14 cellular contexts compared by ENCODE assay signal in the genomic region with DNA sequence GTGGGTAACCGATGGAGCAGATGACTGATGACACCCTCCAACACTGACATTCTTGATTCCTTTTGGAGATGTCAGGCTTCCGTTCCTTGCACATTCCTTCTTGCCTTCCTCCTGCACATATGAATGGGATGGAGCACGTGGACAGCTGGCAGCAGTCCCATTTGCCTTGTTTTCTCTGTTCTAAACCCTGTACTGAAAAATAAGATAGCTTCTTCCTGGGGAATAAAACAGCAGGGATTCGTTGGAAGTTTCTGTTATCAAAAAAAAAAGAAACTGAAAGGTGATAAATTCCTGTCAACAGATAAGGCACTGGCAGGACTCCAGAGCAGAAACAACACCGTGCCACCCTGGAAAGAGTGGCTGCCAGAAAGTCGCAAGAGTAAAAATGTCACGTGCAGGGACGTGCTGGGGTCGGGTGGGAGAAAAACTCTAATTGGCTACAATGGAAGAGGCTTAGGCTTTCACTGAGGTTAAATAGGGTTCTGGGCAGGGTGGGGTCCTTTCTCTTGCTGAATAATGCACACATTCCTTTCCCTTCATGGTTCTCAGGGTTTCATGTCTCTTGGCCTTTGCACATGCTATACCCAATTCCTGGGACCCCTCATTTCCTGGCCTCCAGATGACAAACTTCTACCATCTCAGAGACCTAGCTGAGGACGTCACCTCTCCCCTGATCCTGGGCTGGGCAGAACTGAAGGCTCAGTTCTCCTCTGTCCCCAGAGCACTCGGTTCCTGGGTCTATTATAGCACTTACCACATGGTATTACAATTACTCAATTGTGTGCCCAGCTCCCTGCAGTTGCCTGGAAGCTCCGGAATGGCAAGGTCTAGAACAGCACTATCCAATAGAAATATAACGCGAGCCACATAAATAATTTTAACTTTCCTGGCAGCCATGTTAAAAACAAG. TPM values are rescaled to one million over a fixed set of nuclear protein-coding genes. Genes with fewer than 3 reads are reported as not detected.
DNase-seq lines count a peak whose midpoint lies in the region; ATAC-seq and TF ChIP-seq lines count a peak whose summit lies in the region.
"Had no signal": no experiment of that assay in that cellular context is flagged by ENCODE, and none has a peak within 500 bp of the region (broad histone marks: within the 10 kb centered on the region; RNA-seq: fewer than 3 reads in every experiment).

No MANE protein-coding gene starts in this region.

- peaks cover 0 to 37% (median 11%) of the 10 kb centered on the region in 4 donors for H3K4me1 ChIP-seq in right lobe of liver
- peaks cover 3 to 19% of the 10 kb centered on the region in 2 donors for H3K4me1 ChIP-seq in thyroid gland

- peak; percentile 29 for DNase-seq in NCI-H2107 treated with DMSO at 0.1 percent for 48 hours (lab: John Stamatoyannopoulos, UW; ENCODE audit: unreplicated experiment)
- DNase-seq in NCI-H2107 (lab: John Stamatoyannopoulos, UW): no peak
- DNase-seq in dermis blood vessel endothelial cell: peak; percentile 54
- DNase-seq in right lobe of liver: peak in 2 of 3 donors; percentile 52 to 66
- peak; percentile 56 to 69 for DNase-seq in thyroid gland
- DNase-seq in activated CD4-positive, alpha-beta T cell treated with anti-CD3 and anti-CD28 coated beads for 36 hours: no peak
- DNase-seq in activated T-helper 2 cell treated with anti-CD3 and anti-CD28 coated beads, Interferon-gamma antibody, Interleukin-2, Interleukin-4, amounts not matched to agents 10 μg/mL and 5 μg/mL and 100 μg/mL, durations not matched to agents 14 hours and 24 hours and 36 hours (ENCODE audit: low spot score): no peak
- DNase-seq: activated CD4-positive, alpha-beta T cell treated with anti-CD3 and anti-CD28 coated beads for 4 hours; foreskin melanocyte; NCI-H1048; retina had no signal

- H3K4me3 Mint-ChIP-seq in activated CD4-positive, alpha-beta T cell treated with anti-CD3 and anti-CD28 coated beads for 36 hours: no peak overlapping the region
- H3K4me3 Mint-ChIP-seq in activated T-helper 2 cell treated with anti-CD3 and anti-CD28 coated beads, Interferon-gamma antibody, Interleukin-2, Interleukin-4, amounts not matched to agents 10 μg/mL and 5 μg/mL and 100 μg/mL, durations not matched to agents 14 hours and 24 hours and 36 hours (ENCODE audit: low read depth): no peak overlapping the region
- H3K4me3 Mint-ChIP-seq: activated T-helper 17 cell treated with anti-CD3 and anti-CD28 coated beads, Interleukin-2, amount 50 U/mL, for 72 hours had no signal

- H3K9me3 ChIP-seq in right lobe of liver (no peaks in the 10 kb centered on the region), thyroid gland (no peaks in the 10 kb centered on the region)
- H3K9me3 ChIP-seq: suprapubic skin had no signal

- H3K27ac Mint-ChIP-seq in activated CD4-positive, alpha-beta T cell treated with anti-CD3 and anti-CD28 coated beads for 36 hours: no peak overlapping the region
- no peak overlapping the region for H3K27ac Mint-ChIP-seq in activated T-helper 2 cell treated with anti-CD3 and anti-CD28 coated beads, Interferon-gamma antibody, Interleukin-2, Interleukin-4, amounts not matched to agents 10 μg/mL and 5 μg/mL and 100 μg/mL, durations not matched to agents 14 hours and 24 hours and 36 hours
- H3K27ac Mint-ChIP-seq: activated T-helper 17 cell treated with anti-CD3 and anti-CD28 coated beads, Interleukin-2, amount 50 U/mL, for 72 hours had no signal

- intact Hi-C loops in right lobe of liver (cut with DNase I) (no loop called here), thyroid gland (cut with DNase I) (no loop called here)
- intact Hi-C loops in activated CD4-positive, alpha-beta T cell treated with anti-CD3 and anti-CD28 coated beads for 36 hours (cut with DNase I, micrococcal nuclease): no loop called here
- intact Hi-C loops in activated T-helper 2 cell treated with anti-CD3 and anti-CD28 coated beads, Interferon-gamma antibody, Interleukin-2, Interleukin-4, amounts not matched to agents 10 μg/mL and 5 μg/mL and 100 μg/mL, durations not matched to agents 14 hours and 24 hours and 36 hours (cut with micrococcal nuclease): no loop called here

- POLR2A ChIA-PET in activated CD4-positive, alpha-beta T cell treated with anti-CD3 and anti-CD28 coated beads for 36 hours (lab: Charles Lee): no interaction called here

- peak overlapping the region; percentile 16 to 82 (median 57) for H3K27ac ChIP-seq in right lobe of liver
- peak overlapping the region in 1 of 3 donors; percentile 4 for H3K27ac ChIP-seq in thyroid gland
- H3K27ac ChIP-seq: suprapubic skin had no signal

- peak; percentile 70 to 78 (median 74) for ATAC-seq in right lobe of liver
- ATAC-seq in activated CD4-positive, alpha-beta T cell treated with anti-CD3 and anti-CD28 coated beads for 36 hours: no peak
- ATAC-seq in HG03097 (IDR thresholded peaks at IDR 0.05; ENCODE audit: low FRiP score, unreplicated experiment): no peak

- H3K36me3 ChIP-seq in right lobe of liver: no peaks in the 10 kb centered on the region
- no peaks in the 10 kb centered on the region for H3K36me3 ChIP-seq in thyroid gland
- H3K36me3 ChIP-seq: suprapubic skin had no signal

- H3K27me3 ChIP-seq in right lobe of liver: no peaks in the 10 kb centered on the region
- no peaks in the 10 kb centered on the region for H3K27me3 ChIP-seq in thyroid gland
- H3K27me3 ChIP-seq: suprapubic skin had no signal

- H3K9me3 Mint-ChIP-seq in activated CD4-positive, alpha-beta T cell treated with anti-CD3 and anti-CD28 coated beads for 36 hours (ENCODE audit: low read depth): no peaks in the 10 kb centered on the region
- H3K9me3 Mint-ChIP-seq in activated T-helper 2 cell treated with anti-CD3 and anti-CD28 coated beads, Interferon-gamma antibody, Interleukin-2, Interleukin-4, amounts not matched to agents 10 μg/mL and 5 μg/mL and 100 μg/mL, durations not matched to agents 14 hours and 24 hours and 36 hours: no peaks in the 10 kb centered on the region
- H3K9me3 Mint-ChIP-seq: activated T-helper 17 cell treated with anti-CD3 and anti-CD28 coated beads, Interleukin-2, amount 50 U/mL, for 72 hours had no signal

- 24% methylated on average over 14 of the region's 14 CpGs for WGBS in right lobe of liver (ENCODE audit: insufficient coverage, low coverage, low lambda C conversion rate, missing lambda C conversion rate)
- WGBS in thyroid gland, 2 donors: 48% methylated on average over 14 of the region's 14 CpGs

- H3K36me3 Mint-ChIP-seq in activated CD4-positive, alpha-beta T cell treated with anti-CD3 and anti-CD28 coated beads for 36 hours (ENCODE audit: low read depth): no peaks in the 10 kb centered on the region
- H3K36me3 Mint-ChIP-seq in activated T-helper 2 cell treated with anti-CD3 and anti-CD28 coated beads, Interferon-gamma antibody, Interleukin-2, Interleukin-4, amounts not matched to agents 10 μg/mL and 5 μg/mL and 100 μg/mL, durations not matched to agents 14 hours and 24 hours and 36 hours (ENCODE audit: low read depth): no peaks in the 10 kb centered on the region

- TF ChIP-seq POLR2A in right lobe of liver (IDR thresholded peaks at IDR 0.05) (peak; percentile 40), thyroid gland (IDR thresholded peaks at IDR 0.05) (no peak)

- TF ChIP-seq CTCF in right lobe of liver (IDR thresholded peaks at IDR 0.05) (no peak), thyroid gland (IDR thresholded peaks at IDR 0.05) (no peak)

- CTCF ChIA-PET in activated CD4-positive, alpha-beta T cell treated with anti-CD3 and anti-CD28 coated beads for 36 hours (lab: Charles Lee): no interaction called here

- H3K27me3 Mint-ChIP-seq in activated CD4-positive, alpha-beta T cell treated with anti-CD3 and anti-CD28 coated beads for 36 hours: peaks cover 34% of the 10 kb centered on the region
- peaks cover 35% of the 10 kb centered on the region for H3K27me3 Mint-ChIP-seq in activated T-helper 2 cell treated with anti-CD3 and anti-CD28 coated beads, Interferon-gamma antibody, Interleukin-2, Interleukin-4, amounts not matched to agents 10 μg/mL and 5 μg/mL and 100 μg/mL, durations not matched to agents 14 hours and 24 hours and 36 hours (ENCODE audit: low read depth)

- H3K4me3 ChIP-seq in right lobe of liver (peak overlapping the region in 2 of 3 donors; percentile 14 to 25), thyroid gland (replicated peaks in 1 of 3) (no peak overlapping the region)
- H3K4me3 ChIP-seq: suprapubic skin had no signal

- no peaks in the 10 kb centered on the region for H3K4me1 Mint-ChIP-seq in activated CD4-positive, alpha-beta T cell treated with anti-CD3 and anti-CD28 coated beads for 36 hours
- H3K4me1 Mint-ChIP-seq in activated T-helper 2 cell treated with anti-CD3 and anti-CD28 coated beads, Interferon-gamma antibody, Interleukin-2, Interleukin-4, amounts not matched to agents 10 μg/mL and 5 μg/mL and 100 μg/mL, durations not matched to agents 14 hours and 24 hours and 36 hours (ENCODE audit: low read depth): no peaks in the 10 kb centered on the region

RNA-seq across cellular contexts. Expression of gene NUAK1, which starts 7.0 kb away (rescaled TPM):
- 73.9 and 158 TPM in 2 replicates for total RNA-seq in dermis blood vessel endothelial cell
- total RNA-seq in right lobe of liver: 10 to 100 TPM in 1 of 6 experiments, 1 to 10 TPM in 5; 2.0 to 11.0 (median 3.5) TPM
- 10 to 100 TPM in 3 of 4 donors, 1 to 10 TPM in 1; 4.5 to 38.4 (median 10.6) TPM for total RNA-seq in thyroid gland
- not detected for total RNA-seq in activated CD4-positive, alpha-beta T cell treated with anti-CD3 and anti-CD28 coated beads for 36 hours
- total RNA-seq in activated T-helper 2 cell treated with anti-CD3 and anti-CD28 coated beads, Interferon-gamma antibody, Interleukin-2, Interleukin-4, amounts not matched to agents 10 μg/mL and 5 μg/mL and 100 μg/mL, durations not matched to agents 14 hours and 24 hours and 36 hours: 0.02 and 0.11 TPM in 2 replicates
- total RNA-seq: activated T-helper 17 cell treated with anti-CD3 and anti-CD28 coated beads, Interleukin-2, amount 50 U/mL, for 72 hours had no signal

Comparison
In these comparisons a context has a peak if more than half of its experiments do, and no peak if none do; other contexts are left out.
1. DNase-seq: peak in NCI-H2107 treated with DMSO at 0.1 percent for 48 hours (single experiment), dermis blood vessel endothelial cell (single experiment), right lobe of liver (2 of 3) and thyroid gland (2 of 2); none in NCI-H2107 (single experiment), activated CD4-positive, alpha-beta T cell treated with anti-CD3 and anti-CD28 coated beads for 36 hours (single experiment) and activated T-helper 2 cell treated with anti-CD3 and anti-CD28 coated beads, Interferon-gamma antibody, Interleukin-2, Interleukin-4, amounts not matched to agents 10 μg/mL and 5 μg/mL and 100 μg/mL, durations not matched to agents 14 hours and 24 hours and 36 hours (single experiment).
2. ATAC-seq: peak in right lobe of liver (4 of 4); none in activated CD4-positive, alpha-beta T cell treated with anti-CD3 and anti-CD28 coated beads for 36 hours (single experiment) and HG03097 (single experiment).
3. H3K4me3 ChIP-seq: peak in right lobe of liver (2 of 3); none in thyroid gland (0 of 3).